ENCODE assay signal across 15 cellular contexts in the genomic region with DNA sequence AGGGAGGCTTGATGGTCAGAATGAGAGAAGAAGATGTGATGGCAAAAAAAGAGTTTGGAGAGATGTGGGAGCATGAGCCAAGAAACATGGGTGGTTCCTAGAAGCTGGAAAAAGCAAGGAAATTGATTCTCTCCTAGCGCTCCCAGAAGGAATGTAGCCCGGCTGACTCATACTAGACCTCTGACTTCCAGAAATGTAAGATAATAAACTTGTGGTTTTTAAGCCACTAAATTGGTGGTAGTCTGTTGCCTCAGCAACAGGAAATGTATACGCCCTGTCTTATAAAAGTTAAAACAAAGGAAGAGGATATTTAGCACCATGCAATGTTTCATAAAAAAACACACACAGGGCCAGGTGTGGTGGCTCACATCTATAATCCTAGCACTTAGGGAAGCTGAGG.
DNase-seq lines count a peak whose midpoint lies in the region; TF ChIP-seq lines count a peak whose summit lies in the region.
"Had no signal": no experiment of that assay in that cellular context is flagged by ENCODE, and none has a peak within 500 bp of the region (broad histone marks: within the 10 kb centered on the region; RNA-seq: fewer than 3 reads in every experiment).

No MANE protein-coding gene starts in this region.

- BruUV-seq in mammary epithelial cell (replicated peaks; lab: Mats Ljungman, UMichigan), result no TSS peak

- peak; percentile 1 for DNase-seq in AG10803 (ENCODE audit: low read depth)
- DNase-seq in LHCN-M2 (ENCODE audit: low read depth), result peak; percentile 17
- peak; percentile 57 for DNase-seq in mammary epithelial cell
- peak; percentile 25 for DNase-seq in kidney glomerular epithelial cell (lab: John Stamatoyannopoulos, UW)
- DNase-seq in activated CD4-positive, CD25-positive, alpha-beta regulatory T cell treated with anti-CD3 and anti-CD28 coated beads, Interleukin-2, amount 50 U/mL, for 72 hours, result no peak
- DNase-seq in GM10266 (ENCODE audit: extremely low spot score), result no peak
- DNase-seq in NCI-H1930 (lab: John Stamatoyannopoulos, UW), result no peak
- no peak for DNase-seq in NCI-H2107 treated with DMSO at 0.1 percent for 48 hours (lab: John Stamatoyannopoulos, UW; ENCODE audit: unreplicated experiment)
- DNase-seq: caudate nucleus, KG1, right cardiac atrium, RPMI8226 had no signal

- H2AFZ ChIP-seq in mammary epithelial cell (ENCODE audit: low read depth, low read length), result no peak overlapping the region

- no peaks in the 10 kb centered on the region for H4K20me1 ChIP-seq in mammary epithelial cell (ENCODE audit: insufficient read depth, low read length)

- intact Hi-C loops in mammary epithelial cell (cut with micrococcal nuclease), result no loop called here

- dilution Hi-C loops in mammary epithelial cell (cut with HindIII; ENCODE audit: low sequenced_read_pairs), result no loop called here

- H3K4me2 ChIP-seq in mammary epithelial cell (ENCODE audit: insufficient read depth, low read depth, low read length), result no peak overlapping the region

- H3K79me2 ChIP-seq in mammary epithelial cell (ENCODE audit: insufficient read depth, low read length), result no peaks in the 10 kb centered on the region

- TF ChIP-seq CTCF in AG10803 (conservative IDR thresholded peaks at IDR 0.05; ENCODE audit: low read length) (no peak), mammary epithelial cell (conservative IDR thresholded peaks at IDR 0.05 in 1 of 2, IDR thresholded peaks at IDR 0.05 in 1 of 2; ENCODE audit: extremely low read depth in 1 of 2, insufficient read depth in 1 of 2, low read depth in 1 of 2, low read length in 2 of 2) (no peak), GM10266 (IDR thresholded peaks at IDR 0.05; ENCODE audit: control insufficient read depth, insufficient read depth, low read depth, missing control alignments) (no peak)

- no peaks in the 10 kb centered on the region for H3K9me3 ChIP-seq in mammary epithelial cell (replicated peaks; ENCODE audit: insufficient read depth, low read length)
- H3K9me3 ChIP-seq: gastroesophageal sphincter had no signal

- no peak overlapping the region for H3K27ac ChIP-seq in mammary epithelial cell (ENCODE audit: insufficient read depth, low read depth, low read length)
- H3K27ac ChIP-seq: gastroesophageal sphincter, VCaP had no signal

- CTCF ChIA-PET in mammary epithelial cell (lab: Charles Lee; ENCODE audit: low non-redundant PET), result no interaction called here

- peaks cover 2% of the 10 kb centered on the region for H3K4me1 ChIP-seq in mammary epithelial cell (ENCODE audit: insufficient read depth, low read length)
- H3K4me1 ChIP-seq: gastroesophageal sphincter had no signal

- 40% methylated on average over 2 of the region's 3 CpGs for WGBS in mammary epithelial cell (ENCODE audit: low coverage, missing lambda C conversion rate)

- H3K9ac ChIP-seq in mammary epithelial cell (ENCODE audit: insufficient read depth, low read length), result no peak overlapping the region

- H3K4me3 ChIP-seq in AG10803 (ENCODE audit: low read length) (no peak overlapping the region), mammary epithelial cell (replicated peaks in 1 of 3; ENCODE audit: insufficient read depth in 1 of 3, low read depth in 2 of 3, low read length in 3 of 3) (no peak overlapping the region)
- H3K4me3 ChIP-seq: gastroesophageal sphincter, lung had no signal

- in situ Hi-C loops in mammary epithelial cell (cut with MboI; ENCODE audit: low sequenced_read_pairs in 2 of 2), result no loop called here

- no peaks in the 10 kb centered on the region for H3K36me3 ChIP-seq in mammary epithelial cell (ENCODE audit: insufficient read depth, low read length)
- H3K36me3 ChIP-seq: gastroesophageal sphincter had no signal

- no peaks in the 10 kb centered on the region for H3K27me3 ChIP-seq in mammary epithelial cell (ENCODE audit: insufficient read depth, low read length)
- H3K27me3 ChIP-seq: gastroesophageal sphincter had no signal

Comparison
In these comparisons a context has a peak if more than half of its experiments do, and no peak if none do; other contexts are left out.
1. DNase-seq: peak in AG10803 (single experiment), LHCN-M2 (single experiment), mammary epithelial cell (single experiment) and kidney glomerular epithelial cell (single experiment); none in activated CD4-positive, CD25-positive, alpha-beta regulatory T cell treated with anti-CD3 and anti-CD28 coated beads, Interleukin-2, amount 50 U/mL, for 72 hours (single experiment), GM10266 (single experiment), NCI-H1930 (0 of 2) and NCI-H2107 treated with DMSO at 0.1 percent for 48 hours (single experiment).